Comparison of ENCODE assay signal across 10 cellular contexts in genomic region chr3:30578479-30578878, GRCh38. TPM values are rescaled to one million over a fixed set of nuclear protein-coding genes. Genes with fewer than 3 reads are reported as not detected.
DNase-seq lines count a peak whose midpoint lies in the region; ATAC-seq and TF ChIP-seq lines count a peak whose summit lies in the region.
"Had no signal": no experiment of that assay in that cellular context is flagged by ENCODE, and none has a peak within 500 bp of the region (broad histone marks: within the 10 kb centered on the region; RNA-seq: fewer than 3 reads in every experiment).

No MANE protein-coding gene starts in this region.

- no peaks in the 10 kb centered on the region for H3K36me3 Mint-ChIP-seq in T-helper 17 cell (ENCODE audit: low read depth)

- ATAC-seq in T-helper 17 cell (peak; percentile 36), upper lobe of right lung (peak; percentile 91)

- H3K4me1 ChIP-seq in hepatocyte (ENCODE audit: insufficient read depth) (peaks cover 15% of the 10 kb centered on the region), upper lobe of right lung (no peaks in the 10 kb centered on the region)

- DNase-seq in SKM-1 treated with dmso at 0.1 percent for 144 hours (lab: John Stamatoyannopoulos, UW; ENCODE audit: unreplicated experiment), result peak; percentile 7
- no peak for DNase-seq in SKM-1 (lab: John Stamatoyannopoulos, UW; ENCODE audit: unreplicated experiment)
- DNase-seq in T-helper 17 cell, result no peak
- DNase-seq in hepatocyte (ENCODE audit: low spot score), result peak; percentile 65
- DNase-seq in upper lobe of right lung, result no peak
- DNase-seq in DMS79 treated with DMSO at 0.1 percent for 48 hours (lab: John Stamatoyannopoulos, UW), result no peak
- DNase-seq in activated naive CD4-positive, alpha-beta T cell treated with Interleukin-2 at 50 U/mL for 16 hours, result no peak
- no peak for DNase-seq in NCI-H2171 (lab: John Stamatoyannopoulos, UW)

- H4K20me1 ChIP-seq in hepatocyte (ENCODE audit: insufficient read depth, poor library complexity, severe bottlenecking), result no peaks in the 10 kb centered on the region

- H2AFZ ChIP-seq in hepatocyte, result no peak overlapping the region

- H3K36me3 ChIP-seq in hepatocyte (replicated peaks; ENCODE audit: insufficient read depth, low read depth), result no peaks in the 10 kb centered on the region
- H3K36me3 ChIP-seq in upper lobe of right lung, result no peaks in the 10 kb centered on the region

- no peaks in the 10 kb centered on the region for H3K9me3 ChIP-seq in T-helper 17 cell (ENCODE audit: control insufficient read depth, low read length, poor library complexity, severe bottlenecking)
- H3K9me3 ChIP-seq in hepatocyte (ENCODE audit: low read depth), result no peaks in the 10 kb centered on the region
- H3K9me3 ChIP-seq in upper lobe of right lung, result no peaks in the 10 kb centered on the region

- intact Hi-C loops in upper lobe of right lung (cut with DNase I), result no loop called here

- 61% methylated on average over 4 of the region's 4 CpGs for WGBS in hepatocyte (ENCODE audit: low lambda C conversion rate, missing lambda C conversion rate)

- no peak overlapping the region for H3K4me3 Mint-ChIP-seq in T-helper 17 cell

- H3K4me1 Mint-ChIP-seq in T-helper 17 cell, result no peaks in the 10 kb centered on the region

- TF ChIP-seq CTCF in hepatocyte (IDR thresholded peaks at IDR 0.05; ENCODE audit: poor library complexity), result no peak
- TF ChIP-seq CTCF in upper lobe of right lung (IDR thresholded peaks at IDR 0.05), result no peak

- H3K27ac ChIP-seq in hepatocyte (peak overlapping the region; percentile 74), upper lobe of right lung (no peak overlapping the region)
- H3K27ac ChIP-seq: C4-2B, KMS-11 had no signal

- no peak overlapping the region for H3K27ac Mint-ChIP-seq in T-helper 17 cell

- H3K4me2 ChIP-seq in hepatocyte, result peak overlapping the region; percentile 24
- H3K4me2 ChIP-seq: KMS-11 had no signal

- no peaks in the 10 kb centered on the region for H3K79me2 ChIP-seq in hepatocyte

- H3K27me3 Mint-ChIP-seq in T-helper 17 cell, result no peaks in the 10 kb centered on the region

- H3K4me3 ChIP-seq in hepatocyte, result no peak overlapping the region
- H3K4me3 ChIP-seq in upper lobe of right lung, result no peak overlapping the region

- H3K9me2 ChIP-seq in hepatocyte (replicated peaks; ENCODE audit: insufficient read depth), result no peaks in the 10 kb centered on the region

- H3K27me3 ChIP-seq in hepatocyte (no peaks in the 10 kb centered on the region), upper lobe of right lung (no peaks in the 10 kb centered on the region)

RNA-seq across cellular contexts. Expression of gene TGFBR2, which starts 27.9 kb away (rescaled TPM):
- 10 to 100 TPM; 58.4 to 74.5 TPM for total RNA-seq in T-helper 17 cell
- 50.5 and 52.8 TPM in 2 replicates for total RNA-seq in hepatocyte
- polyA plus RNA-seq in hepatocyte, result 30.2 and 42.2 TPM in 2 replicates
- total RNA-seq in upper lobe of right lung, result 329 TPM

Comparison
In these comparisons a context has a peak if more than half of its experiments do, and no peak if none do; other contexts are left out.
1. DNase-seq: peak in SKM-1 treated with dmso at 0.1 percent for 144 hours (single experiment) and hepatocyte (single experiment); none in SKM-1 (single experiment), T-helper 17 cell (0 of 3), upper lobe of right lung (single experiment), DMS79 treated with DMSO at 0.1 percent for 48 hours (single experiment), activated naive CD4-positive, alpha-beta T cell treated with Interleukin-2 at 50 U/mL for 16 hours (single experiment) and NCI-H2171 (single experiment).